1 cellular context compared by ENCODE assay signal in the genomic region with DNA sequence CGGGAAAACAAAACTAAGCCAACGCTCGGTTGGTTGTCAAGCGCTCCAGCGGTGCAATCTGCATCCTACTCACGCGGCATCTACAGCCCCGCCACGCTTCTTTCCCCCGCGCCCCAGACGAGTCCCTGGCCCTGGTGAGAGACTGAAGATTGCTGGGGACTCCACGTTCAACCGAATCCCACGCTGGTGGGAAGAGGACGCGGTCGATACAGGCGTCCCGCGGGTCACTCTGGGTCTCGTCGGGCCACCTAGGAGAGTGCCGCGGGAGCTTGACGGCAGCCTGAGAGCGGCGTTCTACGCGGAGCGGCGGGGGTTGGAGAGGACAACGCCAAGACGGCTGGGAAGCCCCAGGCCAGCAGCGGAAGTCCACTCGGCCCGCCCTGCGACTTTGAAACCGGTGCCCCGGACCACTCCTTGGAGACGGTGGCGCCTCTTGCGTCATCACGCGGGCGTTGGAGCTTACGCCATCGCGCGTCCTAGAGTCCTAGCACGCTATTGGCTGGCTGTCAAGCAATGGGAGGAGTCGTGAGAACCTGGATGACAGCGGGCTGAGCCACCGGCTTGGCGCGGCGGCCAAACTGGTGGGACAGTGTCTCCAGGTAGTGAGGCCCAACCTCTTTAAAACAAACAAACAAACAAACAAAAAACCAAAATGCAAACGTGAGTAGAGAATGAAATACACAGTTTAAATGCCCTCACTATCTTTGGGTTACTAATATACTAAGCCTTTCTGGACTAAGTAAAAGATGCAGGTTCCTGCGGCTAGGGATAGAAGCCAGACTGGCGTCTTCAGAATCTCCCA.
TF ChIP-seq lines count a peak whose summit lies in the region.

A gene (minus strand): TSS at position 367 of the 802 bp plus-strand sequence. CDS start 436 bp downstream, outside the sequence.

TF ChIP-seq in HepG2, 621 proteins besides CTCF, POLR2A, EP300 and RAD21 (continued from another document and continues in another):
- TF ChIP-seq, protein P1, sequence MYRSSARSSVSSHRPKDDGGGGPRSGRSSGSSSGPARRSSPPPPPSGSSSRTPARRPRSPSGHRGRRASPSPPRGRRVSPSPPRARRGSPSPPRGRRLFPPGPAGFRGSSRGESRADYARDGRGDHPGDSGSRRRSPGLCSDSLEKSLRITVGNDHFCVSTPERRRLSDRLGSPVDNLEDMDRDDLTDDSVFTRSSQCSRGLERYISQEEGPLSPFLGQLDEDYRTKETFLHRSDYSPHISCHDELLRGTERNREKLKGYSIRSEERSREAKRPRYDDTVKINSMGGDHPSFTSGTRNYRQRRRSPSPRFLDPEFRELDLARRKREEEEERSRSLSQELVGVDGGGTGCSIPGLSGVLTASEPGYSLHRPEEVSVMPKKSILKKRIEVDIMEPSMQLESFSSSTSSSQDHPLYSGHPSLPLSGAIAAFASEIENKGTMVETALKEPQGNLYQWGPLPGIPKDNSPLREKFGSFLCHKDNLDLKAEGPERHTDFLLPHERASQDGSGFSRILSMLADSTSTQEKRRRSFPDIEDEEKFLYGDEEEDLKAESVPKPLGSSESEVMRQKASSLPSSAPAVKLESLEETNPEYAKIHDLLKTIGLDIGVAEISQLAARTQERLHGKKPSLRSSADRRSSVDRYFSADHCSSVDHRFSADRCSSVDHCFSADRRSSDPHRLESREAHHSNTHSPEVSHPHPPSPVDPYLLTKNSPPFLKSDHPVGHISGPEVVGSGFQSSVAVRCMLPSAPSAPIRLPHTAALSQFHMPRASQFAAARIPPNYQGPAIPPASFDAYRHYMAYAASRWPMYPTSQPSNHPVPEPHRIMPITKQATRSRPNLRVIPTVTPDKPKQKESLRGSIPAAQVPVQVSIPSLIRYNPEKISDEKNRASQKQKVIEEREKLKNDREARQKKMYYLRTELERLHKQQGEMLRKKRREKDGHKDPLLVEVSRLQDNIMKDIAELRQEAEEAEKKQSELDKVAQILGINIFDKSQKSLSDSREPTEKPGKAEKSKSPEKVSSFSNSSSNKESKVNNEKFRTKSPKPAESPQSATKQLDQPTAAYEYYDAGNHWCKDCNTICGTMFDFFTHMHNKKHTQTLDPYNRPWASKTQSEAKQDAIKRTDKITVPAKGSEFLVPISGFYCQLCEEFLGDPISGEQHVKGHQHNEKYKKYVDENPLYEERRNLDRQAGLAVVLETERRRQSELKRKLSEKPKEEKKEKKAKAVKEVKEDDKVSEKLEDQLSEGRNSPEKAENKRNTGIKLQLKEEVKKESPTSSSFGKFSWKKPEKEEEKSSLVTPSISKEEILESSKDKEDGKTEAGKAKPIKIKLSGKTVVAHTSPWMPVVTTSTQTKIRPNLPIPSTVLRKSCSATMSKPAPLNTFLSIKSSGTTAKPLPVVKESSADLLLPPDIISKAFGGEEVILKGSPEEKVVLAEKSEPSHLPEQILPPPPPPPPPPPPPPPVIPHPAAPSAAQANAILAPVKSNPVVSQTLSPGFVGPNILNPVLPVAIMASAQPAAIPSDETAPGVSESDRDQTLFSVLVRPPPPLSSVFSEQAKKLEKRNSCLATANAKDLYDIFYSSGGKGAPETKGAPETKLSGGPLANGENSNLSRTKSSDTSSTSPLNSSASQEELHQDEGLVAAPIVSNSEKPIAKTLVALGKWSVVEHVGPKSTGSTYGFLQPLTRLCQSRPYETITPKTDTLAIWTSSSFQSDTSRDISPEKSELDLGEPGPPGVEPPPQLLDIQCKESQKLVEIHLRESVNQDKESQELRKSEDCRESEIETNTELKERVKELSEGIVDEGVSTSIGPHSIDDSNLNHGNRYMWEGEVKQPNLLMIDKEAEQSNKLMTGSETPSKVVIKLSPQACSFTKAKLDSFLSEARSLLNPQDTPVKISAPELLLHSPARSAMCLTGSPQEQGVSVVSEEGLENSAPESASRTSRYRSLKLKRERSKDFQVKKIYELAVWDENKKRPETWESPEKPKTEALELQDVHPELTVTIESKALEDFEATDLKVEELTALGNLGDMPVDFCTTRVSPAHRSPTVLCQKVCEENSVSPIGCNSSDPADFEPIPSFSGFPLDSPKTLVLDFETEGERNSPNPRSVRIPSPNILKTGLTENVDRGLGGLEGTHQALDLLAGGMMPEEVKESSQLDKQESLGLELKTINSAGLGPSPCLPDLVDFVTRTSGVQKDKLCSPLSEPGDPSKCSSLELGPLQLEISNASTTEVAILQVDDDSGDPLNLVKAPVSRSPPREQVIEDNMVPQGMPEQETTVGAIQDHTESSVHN (CRISPR knock-in tag; IDR thresholded peaks at IDR 0.05) = no peak; the same call in 1 of the 2 replicates
- TF ChIP-seq NCOA1 (CRISPR knock-in tag; IDR thresholded peaks at IDR 0.05) = no peak
- peak; percentile 91 for TF ChIP-seq ZNF777 (CRISPR knock-in tag; IDR thresholded peaks at IDR 0.05)
- TF ChIP-seq ZFX (CRISPR knock-in tag; IDR thresholded peaks at IDR 0.05; ENCODE audit: low read depth) = peak; percentile 64
- TF ChIP-seq, protein P2, sequence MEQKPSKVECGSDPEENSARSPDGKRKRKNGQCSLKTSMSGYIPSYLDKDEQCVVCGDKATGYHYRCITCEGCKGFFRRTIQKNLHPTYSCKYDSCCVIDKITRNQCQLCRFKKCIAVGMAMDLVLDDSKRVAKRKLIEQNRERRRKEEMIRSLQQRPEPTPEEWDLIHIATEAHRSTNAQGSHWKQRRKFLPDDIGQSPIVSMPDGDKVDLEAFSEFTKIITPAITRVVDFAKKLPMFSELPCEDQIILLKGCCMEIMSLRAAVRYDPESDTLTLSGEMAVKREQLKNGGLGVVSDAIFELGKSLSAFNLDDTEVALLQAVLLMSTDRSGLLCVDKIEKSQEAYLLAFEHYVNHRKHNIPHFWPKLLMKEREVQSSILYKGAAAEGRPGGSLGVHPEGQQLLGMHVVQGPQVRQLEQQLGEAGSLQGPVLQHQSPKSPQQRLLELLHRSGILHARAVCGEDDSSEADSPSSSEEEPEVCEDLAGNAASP (CRISPR knock-in tag; IDR thresholded peaks at IDR 0.05; ENCODE audit: borderline replicate concordance) = no peak
- no peak for TF ChIP-seq KLF9 (CRISPR knock-in tag; IDR thresholded peaks at IDR 0.05; ENCODE audit: low read depth)
- no peak for TF ChIP-seq ZNF841 (CRISPR knock-in tag; IDR thresholded peaks at IDR 0.05; ENCODE audit: borderline replicate concordance)
- 0 out of 2 replicates have a peak, but pooled peaks have one; percentile 15 for TF ChIP-seq ZNF12 (CRISPR knock-in tag; IDR thresholded peaks at IDR 0.05)
- peak; percentile 92 for TF ChIP-seq ZNF781 (CRISPR knock-in tag; IDR thresholded peaks at IDR 0.05; ENCODE audit: borderline replicate concordance, not compliant biosample characterization)
- TF ChIP-seq, protein P3, sequence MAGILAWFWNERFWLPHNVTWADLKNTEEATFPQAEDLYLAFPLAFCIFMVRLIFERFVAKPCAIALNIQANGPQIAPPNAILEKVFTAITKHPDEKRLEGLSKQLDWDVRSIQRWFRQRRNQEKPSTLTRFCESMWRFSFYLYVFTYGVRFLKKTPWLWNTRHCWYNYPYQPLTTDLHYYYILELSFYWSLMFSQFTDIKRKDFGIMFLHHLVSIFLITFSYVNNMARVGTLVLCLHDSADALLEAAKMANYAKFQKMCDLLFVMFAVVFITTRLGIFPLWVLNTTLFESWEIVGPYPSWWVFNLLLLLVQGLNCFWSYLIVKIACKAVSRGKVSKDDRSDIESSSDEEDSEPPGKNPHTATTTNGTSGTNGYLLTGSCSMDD (CRISPR knock-in tag; IDR thresholded peaks at IDR 0.05) = no peak
- no peak; the same call in 1 of the 2 replicates for TF ChIP-seq HNF4G (IDR thresholded peaks at IDR 0.05; ENCODE audit: borderline replicate concordance, low read depth, low read length)
- TF ChIP-seq HNF4G (CRISPR knock-in tag; IDR thresholded peaks at IDR 0.05; ENCODE audit: borderline replicate concordance, low read depth) = no peak
- TF ChIP-seq, protein P4, sequence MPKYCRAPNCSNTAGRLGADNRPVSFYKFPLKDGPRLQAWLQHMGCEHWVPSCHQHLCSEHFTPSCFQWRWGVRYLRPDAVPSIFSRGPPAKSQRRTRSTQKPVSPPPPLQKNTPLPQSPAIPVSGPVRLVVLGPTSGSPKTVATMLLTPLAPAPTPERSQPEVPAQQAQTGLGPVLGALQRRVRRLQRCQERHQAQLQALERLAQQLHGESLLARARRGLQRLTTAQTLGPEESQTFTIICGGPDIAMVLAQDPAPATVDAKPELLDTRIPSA (CRISPR knock-in tag; IDR thresholded peaks at IDR 0.05; ENCODE audit: borderline replicate concordance) = no peak
- no peak for TF ChIP-seq ZNF546 (CRISPR knock-in tag; conservative IDR thresholded peaks at IDR 0.05)
- TF ChIP-seq TAF1 (CRISPR knock-in tag; IDR thresholded peaks at IDR 0.05) = peak; percentile 84; the same call in 1 of the 2 replicates
- TF ChIP-seq HNF4A (CRISPR knock-in tag; IDR thresholded peaks at IDR 0.05) = peak; percentile 24; the same call in 1 of the 2 replicates
- TF ChIP-seq TEAD3 (CRISPR knock-in tag; optimal IDR thresholded peaks at IDR 0.05; ENCODE audit: borderline replicate concordance) = peak; percentile 39
- TF ChIP-seq KDM1A (CRISPR knock-in tag; IDR thresholded peaks at IDR 0.05) = no peak
- TF ChIP-seq ZNF343 (CRISPR knock-in tag; IDR thresholded peaks at IDR 0.05) = peak; percentile 92
- peak; percentile 34; the same call in 1 of the 2 replicates for TF ChIP-seq ZNF563 (CRISPR knock-in tag; IDR thresholded peaks at IDR 0.05)
- no peak for TF ChIP-seq TBX3 (IDR thresholded peaks at IDR 0.05; ENCODE audit: borderline replicate concordance)
- TF ChIP-seq ZSCAN21 (CRISPR knock-in tag; IDR thresholded peaks at IDR 0.05; ENCODE audit: borderline replicate concordance) = peak; percentile 84; the same call in 1 of the 2 replicates
- peak; percentile 84 for TF ChIP-seq PHF8 (CRISPR knock-in tag; IDR thresholded peaks at IDR 0.05)
- no peak for TF ChIP-seq ZFAT (CRISPR knock-in tag; conservative IDR thresholded peaks at IDR 0.05)
- TF ChIP-seq SIX4 (CRISPR knock-in tag; IDR thresholded peaks at IDR 0.05) = no peak; the same call in 1 of the 2 replicates
- TF ChIP-seq, protein P5, sequence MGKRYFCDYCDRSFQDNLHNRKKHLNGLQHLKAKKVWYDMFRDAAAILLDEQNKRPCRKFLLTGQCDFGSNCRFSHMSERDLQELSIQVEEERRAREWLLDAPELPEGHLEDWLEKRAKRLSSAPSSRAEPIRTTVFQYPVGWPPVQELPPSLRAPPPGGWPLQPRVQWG (CRISPR knock-in tag; IDR thresholded peaks at IDR 0.05; ENCODE audit: borderline replicate concordance, low read depth) = no peak
- TF ChIP-seq POLR2G (IDR thresholded peaks at IDR 0.05; ENCODE audit: low read depth, low read length) = peak; percentile 74
- TF ChIP-seq, protein P6, sequence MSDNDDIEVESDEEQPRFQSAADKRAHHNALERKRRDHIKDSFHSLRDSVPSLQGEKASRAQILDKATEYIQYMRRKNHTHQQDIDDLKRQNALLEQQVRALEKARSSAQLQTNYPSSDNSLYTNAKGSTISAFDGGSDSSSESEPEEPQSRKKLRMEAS (IDR thresholded peaks at IDR 0.05) = peak; percentile 68
- TF ChIP-seq ISX (CRISPR knock-in tag; conservative IDR thresholded peaks at IDR 0.05) = no peak
- TF ChIP-seq ZFP36L1 (CRISPR knock-in tag; IDR thresholded peaks at IDR 0.05) = 0 out of 2 replicates have a peak, but pooled peaks have one; percentile 68
- no peak for TF ChIP-seq ZKSCAN1 (IDR thresholded peaks at IDR 0.05; ENCODE audit: low read length)
- TF ChIP-seq NR2C2 (CRISPR knock-in tag; IDR thresholded peaks at IDR 0.05; ENCODE audit: borderline replicate concordance) = peak; percentile 45
- TF ChIP-seq KLF11 (CRISPR knock-in tag; IDR thresholded peaks at IDR 0.05) = no peak
- TF ChIP-seq ZSCAN9 (CRISPR knock-in tag; IDR thresholded peaks at IDR 0.05; ENCODE audit: borderline replicate concordance) = no peak
- TF ChIP-seq AKAP8 (CRISPR knock-in tag; IDR thresholded peaks at IDR 0.05) = no peak
- peak; percentile 99 for TF ChIP-seq HOXA3 (CRISPR knock-in tag; IDR thresholded peaks at IDR 0.05)
- TF ChIP-seq FOXM1 (CRISPR knock-in tag; IDR thresholded peaks at IDR 0.05) = peak; percentile 93; the same call in 1 of the 2 replicates
- TF ChIP-seq ZNF775 (CRISPR knock-in tag; IDR thresholded peaks at IDR 0.05; ENCODE audit: borderline replicate concordance) = no peak
- no peak for TF ChIP-seq PAWR (CRISPR knock-in tag; IDR thresholded peaks at IDR 0.05; ENCODE audit: borderline replicate concordance)
- TF ChIP-seq, protein P7, sequence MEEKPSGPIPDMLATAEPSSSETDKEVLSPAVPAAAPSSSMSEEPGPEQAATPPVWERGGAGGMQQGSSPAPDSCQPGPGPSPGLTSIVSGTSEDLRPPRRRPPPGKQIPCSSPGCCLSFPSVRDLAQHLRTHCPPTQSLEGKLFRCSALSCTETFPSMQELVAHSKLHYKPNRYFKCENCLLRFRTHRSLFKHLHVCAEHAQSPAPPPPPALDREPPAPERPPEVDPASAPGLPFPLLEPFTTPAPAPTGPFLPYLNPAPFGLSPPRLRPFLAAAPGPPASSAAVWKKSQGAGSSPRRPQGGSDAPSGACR (CRISPR knock-in tag; IDR thresholded peaks at IDR 0.05) = no peak
- TF ChIP-seq SIN3B (IDR thresholded peaks at IDR 0.05; ENCODE audit: low read length) = peak; percentile 21
- TF ChIP-seq ZNF782 (CRISPR knock-in tag; IDR thresholded peaks at IDR 0.05; ENCODE audit: borderline replicate concordance) = peak; percentile 88; the same call in 1 of the 2 replicates
- peak; percentile 29; the same call in 1 of the 2 replicates for TF ChIP-seq ZNF709 (CRISPR knock-in tag; IDR thresholded peaks at IDR 0.05)
- TF ChIP-seq, protein P8, sequence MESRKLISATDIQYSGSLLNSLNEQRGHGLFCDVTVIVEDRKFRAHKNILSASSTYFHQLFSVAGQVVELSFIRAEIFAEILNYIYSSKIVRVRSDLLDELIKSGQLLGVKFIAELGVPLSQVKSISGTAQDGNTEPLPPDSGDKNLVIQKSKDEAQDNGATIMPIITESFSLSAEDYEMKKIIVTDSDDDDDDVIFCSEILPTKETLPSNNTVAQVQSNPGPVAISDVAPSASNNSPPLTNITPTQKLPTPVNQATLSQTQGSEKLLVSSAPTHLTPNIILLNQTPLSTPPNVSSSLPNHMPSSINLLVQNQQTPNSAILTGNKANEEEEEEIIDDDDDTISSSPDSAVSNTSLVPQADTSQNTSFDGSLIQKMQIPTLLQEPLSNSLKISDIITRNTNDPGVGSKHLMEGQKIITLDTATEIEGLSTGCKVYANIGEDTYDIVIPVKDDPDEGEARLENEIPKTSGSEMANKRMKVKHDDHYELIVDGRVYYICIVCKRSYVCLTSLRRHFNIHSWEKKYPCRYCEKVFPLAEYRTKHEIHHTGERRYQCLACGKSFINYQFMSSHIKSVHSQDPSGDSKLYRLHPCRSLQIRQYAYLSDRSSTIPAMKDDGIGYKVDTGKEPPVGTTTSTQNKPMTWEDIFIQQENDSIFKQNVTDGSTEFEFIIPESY (CRISPR knock-in tag; IDR thresholded peaks at IDR 0.05) = no peak
- TF ChIP-seq, protein P9, sequence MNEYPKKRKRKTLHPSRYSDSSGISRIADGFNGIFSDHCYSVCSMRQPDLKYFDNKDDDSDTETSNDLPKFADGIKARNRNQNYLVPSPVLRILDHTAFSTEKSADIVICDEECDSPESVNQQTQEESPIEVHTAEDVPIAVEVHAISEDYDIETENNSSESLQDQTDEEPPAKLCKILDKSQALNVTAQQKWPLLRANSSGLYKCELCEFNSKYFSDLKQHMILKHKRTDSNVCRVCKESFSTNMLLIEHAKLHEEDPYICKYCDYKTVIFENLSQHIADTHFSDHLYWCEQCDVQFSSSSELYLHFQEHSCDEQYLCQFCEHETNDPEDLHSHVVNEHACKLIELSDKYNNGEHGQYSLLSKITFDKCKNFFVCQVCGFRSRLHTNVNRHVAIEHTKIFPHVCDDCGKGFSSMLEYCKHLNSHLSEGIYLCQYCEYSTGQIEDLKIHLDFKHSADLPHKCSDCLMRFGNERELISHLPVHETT (CRISPR knock-in tag; conservative IDR thresholded peaks at IDR 0.05) = no peak; the same call in 1 of the 2 replicates
- 0 out of 2 replicates have a peak, but pooled peaks have one; percentile 38 for TF ChIP-seq ZNF17 (CRISPR knock-in tag; IDR thresholded peaks at IDR 0.05)
- TF ChIP-seq RARA (CRISPR knock-in tag; IDR thresholded peaks at IDR 0.05) = peak; percentile 19; the same call in 1 of the 2 replicates
- 0 out of 2 replicates have a peak, but pooled peaks have one; percentile 72 for TF ChIP-seq ZNF33B (CRISPR knock-in tag; IDR thresholded peaks at IDR 0.05)
- TF ChIP-seq ZMYM2 (CRISPR knock-in tag; IDR thresholded peaks at IDR 0.05) = peak; percentile 84
